Comparison of ENCODE assay signal across 13 cellular contexts in genomic region chr13:91154954-91155353, GRCh38.
A peak's percentile ranks its signal among the peaks of the same experiment; 100 is the strongest.
DNase-seq lines count a peak whose midpoint lies in the region; ATAC-seq, FAIRE-seq and TF ChIP-seq lines count a peak whose summit lies in the region.
"Had no signal": no experiment of that assay in that cellular context is flagged by ENCODE, and none has a peak within 500 bp of the region (broad histone marks: within the 10 kb centered on the region; RNA-seq: fewer than 3 reads in every experiment).

No MANE protein-coding gene starts in this region.

- H4K5ac ChIP-seq in H1 (ENCODE audit: insufficient read length, low read depth, low read length), result no peak overlapping the region

- H4K20me1 ChIP-seq in HepG2 (ENCODE audit: insufficient read depth, low read length) (no peaks in the 10 kb centered on the region), H1 (replicated peaks in 1 of 2; ENCODE audit: control insufficient read depth in 1 of 2, insufficient read depth in 2 of 2, low read length in 2 of 2) (no peaks in the 10 kb centered on the region)

- H3K9me3 ChIP-seq in right lobe of liver (no peaks in the 10 kb centered on the region), HepG2 (ENCODE audit: low read length) (no peaks in the 10 kb centered on the region), H1 (ENCODE audit: insufficient read depth in 2 of 2, low read depth in 1 of 2, low read length in 1 of 2) (no peaks in the 10 kb centered on the region), upper lobe of right lung (no peaks in the 10 kb centered on the region)
- H3K9me3 ChIP-seq: tibial artery had no signal

- no peak overlapping the region for H3K4me2 ChIP-seq in HepG2 (ENCODE audit: low read depth, low read length)
- no peak overlapping the region for H3K4me2 ChIP-seq in H1 (ENCODE audit: insufficient read depth in 1 of 2, low read depth in 2 of 2, low read length in 2 of 2)

- no peak overlapping the region for H3K9ac ChIP-seq in HepG2 (ENCODE audit: insufficient read depth, low read depth, low read length)
- H3K9ac ChIP-seq in H1 (replicated peaks in 1 of 4; ENCODE audit: extremely low read depth in 1 of 4, low read depth in 3 of 4, low read length in 3 of 4), result no peak overlapping the region

- H3K27ac Mint-ChIP-seq in stimulated activated memory B cell treated with anti-CD40 and anti-IgM and Interleukin-4, amounts not matched to agents 10 μg/mL and 1 μg/mL and 100 μg/mL, for 72 hours, result no peak overlapping the region
- H3K27ac Mint-ChIP-seq: activated naive CD4-positive, alpha-beta T cell treated with anti-CD3 and anti-CD28 coated beads, Interleukin-2, amount 10 ng/mL, durations not matched to agents 7 days and 5 days had no signal

- no peak overlapping the region for H2AK5ac ChIP-seq in H1 (ENCODE audit: low read depth, low read length)

- H3K36me3 Mint-ChIP-seq in stimulated activated memory B cell treated with anti-CD40 and anti-IgM and Interleukin-4, amounts not matched to agents 10 μg/mL and 1 μg/mL and 100 μg/mL, for 72 hours, result no peaks in the 10 kb centered on the region
- H3K36me3 Mint-ChIP-seq: activated naive CD4-positive, alpha-beta T cell treated with anti-CD3 and anti-CD28 coated beads, Interleukin-2, amount 10 ng/mL, durations not matched to agents 7 days and 5 days had no signal

- H2BK15ac ChIP-seq in H1 (ENCODE audit: low read length), result no peak overlapping the region

- FAIRE-seq in HepG2 (lab: Jason Lieb, UNC) (no peak), H1 (lab: Jason Lieb, UNC) (no peak)
- FAIRE-seq: keratinocyte had no signal

- H3K14ac ChIP-seq in H1 (ENCODE audit: insufficient read length), result no peak overlapping the region

- in situ Hi-C loops in HepG2 (cut with HindIII; ENCODE audit: extremely low pct_ligation_motif_present, low pct_unique_long_range_greater_than_20kb), result no loop called here

- no peak for TF ChIP-seq EP300 in HepG2 (IDR thresholded peaks at IDR 0.05; ENCODE audit: low read depth in 2 of 2, low read length in 2 of 2)
- TF ChIP-seq EP300 in HepG2 (CRISPR knock-in tag; IDR thresholded peaks at IDR 0.05; ENCODE audit: borderline replicate concordance), result no peak
- no peak for TF ChIP-seq EP300 in H1 (IDR thresholded peaks at IDR 0.05; ENCODE audit: borderline replicate concordance in 1 of 2, low read depth in 2 of 2, low read length in 2 of 2)

- H3K27ac ChIP-seq in right lobe of liver (no peak overlapping the region), HepG2 (ENCODE audit: extremely low read length, insufficient read depth, low read length) (no peak overlapping the region), H1 (ENCODE audit: low read depth, low read length) (peak overlapping the region; percentile 65; the same call in 1 of the 2 replicates), upper lobe of right lung (peak overlapping the region; percentile 48)
- H3K27ac ChIP-seq: tibial artery had no signal

- H2BK12ac ChIP-seq in H1 (ENCODE audit: low read depth, low read length), result no peak overlapping the region

- H3K4me3 ChIP-seq in right lobe of liver, result no peak overlapping the region
- no peak overlapping the region for H3K4me3 ChIP-seq in HepG2 (replicated peaks in 1 of 3; ENCODE audit: insufficient read depth in 1 of 3, low read depth in 2 of 3, low read length in 3 of 3)
- H3K4me3 ChIP-seq in H1 (ENCODE audit: extremely low read depth in 1 of 4, insufficient read depth in 2 of 4, low read depth in 3 of 4, low read length in 4 of 4), result no peak overlapping the region
- no peak overlapping the region for H3K4me3 ChIP-seq in upper lobe of right lung
- H3K4me3 ChIP-seq: tibial artery had no signal

- no peak overlapping the region for H3K56ac ChIP-seq in H1 (replicated peaks; ENCODE audit: insufficient read length, low read depth, low read length)

- no peak overlapping the region for H3K23ac ChIP-seq in H1 (ENCODE audit: insufficient read length)

- TF ChIP-seq POLR2A in right lobe of liver (IDR thresholded peaks at IDR 0.05) (no peak), HepG2 (IDR thresholded peaks at IDR 0.05; ENCODE audit: insufficient read depth in 1 of 2, low read depth in 2 of 2, low read length in 2 of 2) (no peak), H1 (IDR thresholded peaks at IDR 0.05; ENCODE audit: control extremely low read depth in 1 of 2, low read depth in 2 of 2, low read length in 2 of 2) (no peak)

- TF ChIP-seq CTCF in right lobe of liver (IDR thresholded peaks at IDR 0.05), result no peak
- no peak for TF ChIP-seq CTCF in HepG2 (CRISPR knock-in tag; IDR thresholded peaks at IDR 0.05)
- TF ChIP-seq CTCF in H1 (IDR thresholded peaks at IDR 0.05; ENCODE audit: control extremely low read depth in 1 of 3, insufficient read depth in 1 of 3, low read depth in 1 of 3, low read length in 3 of 3), result no peak
- no peak for TF ChIP-seq CTCF in upper lobe of right lung (IDR thresholded peaks at IDR 0.05)

- H4K8ac ChIP-seq in H1 (ENCODE audit: extremely low read depth, insufficient read depth, low read length), result no peak overlapping the region

- H3K4me1 ChIP-seq in right lobe of liver (no peaks in the 10 kb centered on the region), HepG2 (ENCODE audit: insufficient read depth, low read length) (no peaks in the 10 kb centered on the region), H1 (replicated peaks in 1 of 4; ENCODE audit: control insufficient read depth in 3 of 4, insufficient read depth in 4 of 4, low read length in 3 of 4) (peaks cover 0 to 6% (median 4%) of the 10 kb centered on the region in 4 experiments; a peak in 4 of 7 replicates), upper lobe of right lung (no peaks in the 10 kb centered on the region)
- H3K4me1 ChIP-seq: tibial artery had no signal

- TF ChIP-seq RAD21 in HepG2 (CRISPR knock-in tag; IDR thresholded peaks at IDR 0.05) (no peak), H1 (IDR thresholded peaks at IDR 0.05 in 1 of 2, conservative IDR thresholded peaks at IDR 0.05 in 1 of 2; ENCODE audit: low read depth in 2 of 2, low read length in 2 of 2) (no peak)

- BruUV-seq in HepG2 (replicated peaks; lab: Mats Ljungman, UMichigan), result no TSS peak

- H2BK120ac ChIP-seq in H1 (replicated peaks; ENCODE audit: low read depth, low read length), result no peak overlapping the region

- peak; percentile 41 to 66 (median 56) for ATAC-seq in right lobe of liver
- no peak for ATAC-seq in HepG2
- peak; percentile 75 for ATAC-seq in HG03565 (IDR thresholded peaks at IDR 0.05; ENCODE audit: unreplicated experiment)
- peak; percentile 93 for ATAC-seq in upper lobe of right lung
- ATAC-seq in stimulated activated memory B cell treated with anti-CD40 and anti-IgM and Interleukin-4, amounts not matched to agents 10 μg/mL and 1 μg/mL and 100 μg/mL, for 72 hours, result no peak

- H3K4me1 Mint-ChIP-seq in stimulated activated memory B cell treated with anti-CD40 and anti-IgM and Interleukin-4, amounts not matched to agents 10 μg/mL and 1 μg/mL and 100 μg/mL, for 72 hours, result no peaks in the 10 kb centered on the region
- H3K4me1 Mint-ChIP-seq: activated naive CD4-positive, alpha-beta T cell treated with anti-CD3 and anti-CD28 coated beads, Interleukin-2, amount 10 ng/mL, durations not matched to agents 7 days and 5 days had no signal

- H3K23me2 ChIP-seq in H1 (ENCODE audit: low read depth, low read length), result no peaks in the 10 kb centered on the region

- H3K36me3 ChIP-seq in right lobe of liver (no peaks in the 10 kb centered on the region), HepG2 (replicated peaks in 1 of 2; ENCODE audit: control insufficient read depth in 1 of 2, insufficient read depth in 2 of 2, low read length in 2 of 2) (no peaks in the 10 kb centered on the region), H1 (ENCODE audit: control insufficient read depth in 2 of 4, insufficient read depth in 4 of 4, low read length in 3 of 4) (no peaks in the 10 kb centered on the region), upper lobe of right lung (no peaks in the 10 kb centered on the region)
- H3K36me3 ChIP-seq: tibial artery had no signal

- no peaks in the 10 kb centered on the region for H3K79me1 ChIP-seq in H1 (ENCODE audit: low read depth, low read length)

- no peak overlapping the region; the same call in 1 of the 2 replicates for H2BK5ac ChIP-seq in H1 (ENCODE audit: low read depth, low read length)

- H3K18ac ChIP-seq in H1 (ENCODE audit: extremely low read depth, low read length), result 0 out of 2 replicates have a peak overlapping the region, but pooled peaks have one; percentile 26

- CTCF ChIA-PET in HepG2 (lab: Yijun Ruan, JAX; ENCODE audit: low intra/inter-chr PET ratio, low total read pairs) (no interaction called here), H1 (lab: Charles Lee; ENCODE audit: partially characterized antibody) (interaction anchor here (1.2 to 1.5 kb wide), 2 partner anchors 9 to 92 kb away, joined by 3 read pairs; no protein-coding TSS in a partner anchor)

- H2AFZ ChIP-seq in HepG2 (ENCODE audit: low read length) (no peak overlapping the region), H1 (ENCODE audit: low read length) (peak overlapping the region; percentile 93; the same call in 1 of the 2 replicates)

- H3K27me3 ChIP-seq in right lobe of liver, result no peaks in the 10 kb centered on the region
- no peaks in the 10 kb centered on the region for H3K27me3 ChIP-seq in HepG2 (ENCODE audit: control insufficient read depth in 1 of 2, insufficient read depth in 2 of 2, low read length in 2 of 2)
- H3K27me3 ChIP-seq in H1 (replicated peaks in 1 of 4; ENCODE audit: control insufficient read depth in 3 of 4, extremely low read depth in 1 of 4, insufficient read depth in 3 of 4, low read length in 3 of 4), result no peaks in the 10 kb centered on the region; a peak in 1 of 7 replicates
- H3K27me3 ChIP-seq in upper lobe of right lung, result peaks cover 4% of the 10 kb centered on the region

- H3K27me3 Mint-ChIP-seq in stimulated activated memory B cell treated with anti-CD40 and anti-IgM and Interleukin-4, amounts not matched to agents 10 μg/mL and 1 μg/mL and 100 μg/mL, for 72 hours, result no peaks in the 10 kb centered on the region
- H3K27me3 Mint-ChIP-seq: activated naive CD4-positive, alpha-beta T cell treated with anti-CD3 and anti-CD28 coated beads, Interleukin-2, amount 10 ng/mL, durations not matched to agents 7 days and 5 days had no signal

- H3K4me3 Mint-ChIP-seq in stimulated activated memory B cell treated with anti-CD40 and anti-IgM and Interleukin-4, amounts not matched to agents 10 μg/mL and 1 μg/mL and 100 μg/mL, for 72 hours, result no peak overlapping the region
- H3K4me3 Mint-ChIP-seq: activated naive CD4-positive, alpha-beta T cell treated with anti-CD3 and anti-CD28 coated beads, Interleukin-2, amount 10 ng/mL, durations not matched to agents 7 days and 5 days had no signal

- no peak overlapping the region for H2BK20ac ChIP-seq in H1 (ENCODE audit: low read length)

- H3K4ac ChIP-seq in H1 (replicated peaks; ENCODE audit: insufficient read length, low read depth, low read length), result no peak overlapping the region

- DNase-seq in right lobe of liver (no peak), HepG2 (ENCODE audit: low spot score) (no peak), H1 (ENCODE audit: low read depth in 1 of 2, low spot score in 2 of 2) (no peak), upper lobe of right lung (no peak), NCI-H2107 treated with DMSO at 0.1 percent for 48 hours (lab: John Stamatoyannopoulos, UW; ENCODE audit: unreplicated experiment) (no peak)
- DNase-seq in stimulated activated naive CD4-positive, alpha-beta T cell treated with Interleukin-2 at 50 U/mL for 16 hours (lab: John Stamatoyannopoulos, UW), result no peak
- DNase-seq: activated naive CD4-positive, alpha-beta T cell treated with anti-CD3 and anti-CD28 coated beads, Interleukin-2, amount 10 ng/mL, durations not matched to agents 7 days and 5 days; NCI-H2227 treated with DMSO at 0.1 percent for 48 hours; T-helper 2 cell had no signal

- intact Hi-C loops in right lobe of liver (cut with DNase I), result no loop called here
- intact Hi-C loops in HepG2 (cut with micrococcal nuclease; ENCODE audit: unreplicated experiment), result no loop called here
- intact Hi-C loops in upper lobe of right lung (cut with DNase I), result no loop called here

- no peaks in the 10 kb centered on the region for H3K9me3 Mint-ChIP-seq in stimulated activated memory B cell treated with anti-CD40 and anti-IgM and Interleukin-4, amounts not matched to agents 10 μg/mL and 1 μg/mL and 100 μg/mL, for 72 hours
- H3K9me3 Mint-ChIP-seq: activated naive CD4-positive, alpha-beta T cell treated with anti-CD3 and anti-CD28 coated beads, Interleukin-2, amount 10 ng/mL, durations not matched to agents 7 days and 5 days had no signal

- H3K79me2 ChIP-seq in HepG2 (ENCODE audit: insufficient read depth, low read length) (no peaks in the 10 kb centered on the region), H1 (ENCODE audit: control insufficient read depth in 1 of 2, insufficient read depth in 2 of 2, low read length in 2 of 2) (no peaks in the 10 kb centered on the region)

- POLR2A ChIA-PET in HepG2 (lab: Yijun Ruan, JAX), result no interaction called here
- POLR2A ChIA-PET in H1 (lab: Charles Lee; ENCODE audit: partially characterized antibody), result interaction anchor here (2.5 kb wide), 1 partner anchor 192 kb away, joined by 7 read pairs; no protein-coding TSS in a partner anchor

- 17% methylated on average over 3 of the region's 3 CpGs for WGBS in right lobe of liver (ENCODE audit: insufficient coverage, low coverage, low lambda C conversion rate, missing lambda C conversion rate)
- 34% methylated on average over 3 of the region's 3 CpGs for WGBS in HepG2 (ENCODE audit: low lambda C conversion rate)
- 82% methylated on average over 3 of the region's 3 CpGs; no CpG with 5 or more reads in 1 of the 2 experiments for WGBS in H1 (ENCODE audit: extremely low coverage in 1 of 2, insufficient coverage in 1 of 2, insufficient read length in 1 of 2, insufficient replicate concordance in 2 of 2, low coverage in 1 of 2, low lambda C conversion rate in 2 of 2, missing lambda C conversion rate in 1 of 2), 2 experiments

- no peak overlapping the region for H4K91ac ChIP-seq in H1 (replicated peaks; ENCODE audit: insufficient read length, low read length)

Comparison
In these comparisons a context has a peak if more than half of its experiments do, and no peak if none do; other contexts are left out.
1. ATAC-seq: peak in right lobe of liver (4 of 4), HG03565 (single experiment) and upper lobe of right lung (single experiment); none in HepG2 (single experiment) and stimulated activated memory B cell treated with anti-CD40 and anti-IgM and Interleukin-4, amounts not matched to agents 10 μg/mL and 1 μg/mL and 100 μg/mL, for 72 hours (single experiment).
2. H3K27ac ChIP-seq: peak in H1 (single experiment) and upper lobe of right lung (single experiment); none in right lobe of liver (0 of 3) and HepG2 (single experiment).